28 cellular contexts compared by ENCODE assay signal in the genomic region with DNA sequence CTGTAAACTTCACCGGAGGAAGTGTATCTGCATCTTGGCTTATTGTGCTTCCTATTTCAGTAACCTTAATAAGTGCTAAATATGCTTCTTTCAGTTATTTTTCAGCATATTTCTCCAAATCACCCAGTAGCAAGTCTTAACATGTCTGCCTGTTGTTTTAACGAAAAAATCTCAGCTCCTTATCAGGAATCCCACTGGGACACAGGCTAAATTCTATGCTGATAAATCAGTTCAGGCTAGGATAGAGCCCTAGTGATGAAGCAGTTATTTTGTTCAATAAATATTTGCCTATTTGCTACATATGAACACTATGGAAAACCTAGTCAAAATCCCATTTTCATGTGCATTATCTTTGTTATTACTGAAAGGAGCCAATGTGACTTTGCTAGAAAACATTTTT.
"Had no signal": no experiment of that assay in that cellular context is flagged by ENCODE, and none has a peak within 500 bp of the region (broad histone marks: within the 10 kb centered on the region; RNA-seq: fewer than 3 reads in every experiment).

No MANE protein-coding gene starts in this region.

- H3K4me1 Mint-ChIP-seq: naive B cell; stimulated activated effector memory CD8-positive, alpha-beta T cell treated with anti-CD3 and anti-CD28 coated beads, Interleukin-12 subunit alpha, Interleukin-12 subunit beta, amount 100 ng/mL, for 72 hours had no signal

- H3K9me3 ChIP-seq: gastroesophageal sphincter, heart right ventricle, left lung, mucosa of descending colon, neutrophil, testis, tibial artery had no signal

- ATAC-seq: esophagus mucosa; foreskin keratinocyte; gastroesophageal sphincter; heart right ventricle; left cardiac atrium; left lung; mucosa of descending colon; natural killer cell treated with Interleukin-12 subunit alpha and Interleukin-12 subunit beta and Interleukin-15 and Interleukin-18, amount 100 ng/mL, for 72 hours; sciatic nerve; stimulated activated effector memory CD8-positive, alpha-beta T cell treated with anti-CD3 and anti-CD28 coated beads, Interleukin-12 subunit alpha, Interleukin-12 subunit beta, amount 100 ng/mL, for 72 hours; stimulated activated naive CD8-positive, alpha-beta T cell treated with anti-CD3 and anti-CD28 coated beads, Interleukin-15, Interleukin-2, amounts not matched to agents 100 U/mL and 50 U/mL, for 24 hours had no signal

- H3K27ac Mint-ChIP-seq: naive B cell; natural killer cell treated with Interleukin-12 subunit alpha and Interleukin-12 subunit beta and Interleukin-15 and Interleukin-18, amount 100 ng/mL, for 72 hours; progenitor cell of endocrine pancreas; stimulated activated effector memory CD8-positive, alpha-beta T cell treated with anti-CD3 and anti-CD28 coated beads, Interleukin-12 subunit alpha, Interleukin-12 subunit beta, amount 100 ng/mL, for 72 hours; type B pancreatic cell had no signal

- DNase-seq: cerebellar nuclear complex; dorsolateral prefrontal cortex; effector CD4-positive, alpha-beta T cell; foreskin keratinocyte; glutamatergic neuron; heart right ventricle; hippocampal formation; left cardiac atrium; left lung; mucosa of descending colon; naive B cell; stimulated activated CD4-positive, alpha-beta T cell treated with anti-CD3 and anti-CD28 coated beads, Interleukin-2, amount 100 ng/mL, for 24 hours; stimulated activated CD4-positive, alpha-beta T cell treated with anti-CD3 and anti-CD28 coated beads, Interleukin-4, amount 100 ng/mL, for 24 hours; stimulated activated naive CD8-positive, alpha-beta T cell treated with anti-CD3 and anti-CD28 coated beads, Interleukin-15, Interleukin-2, amounts not matched to agents 100 U/mL and 50 U/mL, for 24 hours; substantia nigra; testis; tibial artery had no signal

- H3K9me3 Mint-ChIP-seq: naive B cell; natural killer cell treated with Interleukin-12 subunit alpha and Interleukin-12 subunit beta and Interleukin-15 and Interleukin-18, amount 100 ng/mL, for 72 hours; neural crest cell; stimulated activated effector memory CD8-positive, alpha-beta T cell treated with anti-CD3 and anti-CD28 coated beads, Interleukin-12 subunit alpha, Interleukin-12 subunit beta, amount 100 ng/mL, for 72 hours; type B pancreatic cell had no signal

- H3K79me2 ChIP-seq: parathyroid adenoma had no signal

- H3K27ac ChIP-seq: dorsolateral prefrontal cortex, epithelial cell of prostate, foreskin keratinocyte, gastroesophageal sphincter, heart right ventricle, left lung, neutrophil, parathyroid adenoma, testis, tibial artery had no signal

- H3K4me3 ChIP-seq: dorsolateral prefrontal cortex, gastroesophageal sphincter, heart right ventricle, left lung, mucosa of descending colon, testis, tibial artery had no signal

- H3K4me3 Mint-ChIP-seq: naive B cell; natural killer cell treated with Interleukin-12 subunit alpha and Interleukin-12 subunit beta and Interleukin-15 and Interleukin-18, amount 100 ng/mL, for 72 hours; neural crest cell; stimulated activated effector memory CD8-positive, alpha-beta T cell treated with anti-CD3 and anti-CD28 coated beads, Interleukin-12 subunit alpha, Interleukin-12 subunit beta, amount 100 ng/mL, for 72 hours; type B pancreatic cell had no signal

- H3K27me3 ChIP-seq: gastroesophageal sphincter, left lung, testis, tibial artery had no signal

- H3K36me3 Mint-ChIP-seq: naive B cell; natural killer cell treated with Interleukin-12 subunit alpha and Interleukin-12 subunit beta and Interleukin-15 and Interleukin-18, amount 100 ng/mL, for 72 hours; stimulated activated effector memory CD8-positive, alpha-beta T cell treated with anti-CD3 and anti-CD28 coated beads, Interleukin-12 subunit alpha, Interleukin-12 subunit beta, amount 100 ng/mL, for 72 hours; type B pancreatic cell had no signal

- H3K9ac ChIP-seq: parathyroid adenoma had no signal

- H2AFZ ChIP-seq: parathyroid adenoma had no signal

- H3K36me3 ChIP-seq: gastroesophageal sphincter, heart right ventricle, left lung, neutrophil, tibial artery had no signal

- H3K4me1 ChIP-seq: gastroesophageal sphincter, left lung, parathyroid adenoma, testis, tibial artery had no signal
